Comparison of ENCODE assay signal across 8 cellular contexts in the genomic region with DNA sequence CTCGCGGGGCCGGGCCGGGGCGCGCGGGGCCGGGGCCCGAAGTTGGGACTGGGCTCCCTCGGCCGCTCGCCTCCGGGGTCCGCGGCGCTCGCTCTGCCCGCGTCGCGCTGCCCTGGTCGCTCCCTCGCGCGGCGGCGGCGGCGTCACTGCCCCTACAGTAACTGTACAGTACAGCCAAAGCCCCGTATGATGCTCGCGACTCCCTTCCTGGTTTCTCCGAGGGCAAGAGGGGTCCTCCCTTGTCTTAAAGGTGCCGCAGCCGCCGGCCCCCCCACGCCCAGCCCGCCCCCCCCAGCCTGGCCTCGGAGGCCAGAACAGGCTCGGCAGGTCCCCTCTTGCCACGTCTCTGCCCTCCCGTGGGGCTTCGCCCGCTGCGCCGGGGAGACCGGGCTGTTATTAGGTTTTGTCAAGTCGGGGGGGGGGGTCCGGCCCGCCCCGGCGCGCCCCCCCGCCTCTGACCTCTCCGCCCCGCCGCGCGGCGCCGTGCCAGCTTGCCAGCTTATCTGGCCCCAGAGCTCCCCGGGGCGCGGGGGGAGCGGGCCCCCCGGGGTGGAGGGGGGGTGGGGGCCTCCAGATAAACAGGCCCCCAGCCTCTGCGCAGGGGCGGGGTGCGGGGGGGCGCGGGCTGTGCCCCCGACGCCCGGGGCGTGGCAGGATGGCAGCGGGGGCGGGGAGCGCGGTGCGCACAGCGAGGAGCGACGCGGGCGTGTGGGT. TPM values are rescaled to one million over a fixed set of nuclear protein-coding genes. Genes with fewer than 3 reads are reported as not detected.
A peak's percentile ranks its signal among the peaks of the same experiment; 100 is the strongest.
DNase-seq lines count a peak whose midpoint lies in the region; ATAC-seq and TF ChIP-seq lines count a peak whose summit lies in the region.

ZBTB7A (minus strand) TSS at position 218 of the 714 bp plus-strand sequence. CDS start 11,667 bp downstream, outside the sequence.

- DNase-seq in Calu3 = peak; percentile 60
- peak; percentile 89 for DNase-seq in Karpas-422
- peak; percentile 80 to 86 for DNase-seq in SJCRH30
- DNase-seq in activated gamma-delta T cell treated with anti-CD3 and anti-CD28 coated beads, Interleukin-2, amount 50 U/mL, for 16 hours (ENCODE audit: low read depth) = peak; percentile 66
- DNase-seq in foreskin fibroblast = peak; percentile 66 to 86
- peak; percentile 91 for DNase-seq in testis

- intact Hi-C loops in Calu3 (cut with micrococcal nuclease; ENCODE audit: unreplicated experiment) (no loop called here), testis (cut with DNase I; ENCODE audit: low total_unique reads) (no loop called here)

- peak within 1 kb of the TSS; percentile 83 for H3K4me2 ChIP-seq in Karpas-422 (ENCODE audit: low read depth, low read length, poor library complexity, severe bottlenecking)
- no peak within 1 kb of the TSS for H3K4me2 ChIP-seq in neural cell (ENCODE audit: low read length)

- H3K9me3 Mint-ChIP-seq in Calu3 (ENCODE audit: low read depth, unreplicated experiment) = no peaks in the 10 kb centered on the region

- H3K9me3 ChIP-seq in Karpas-422 (ENCODE audit: low read length) (no peaks in the 10 kb centered on the region), SJCRH30 (replicated peaks) (no peaks in the 10 kb centered on the region), neural cell (ENCODE audit: low read length) (no peaks in the 10 kb centered on the region), testis (no peaks in the 10 kb centered on the region)

- no peak for TF ChIP-seq RAD21 in neural cell (conservative IDR thresholded peaks at IDR 0.05)

- H3K27me3 Mint-ChIP-seq in Calu3 (ENCODE audit: unreplicated experiment) = no peaks in the 10 kb centered on the region

- no TSS peak for BruUV-seq in Calu3 (replicated peaks; lab: Mats Ljungman, UMichigan)

- CTCF ChIA-PET in Calu3 (lab: Charles Lee) = no interaction called here

- H3K4me1 ChIP-seq in Karpas-422 (ENCODE audit: low read length) (peaks cover 33% of the 10 kb centered on the region), SJCRH30 (peaks cover 4% of the 10 kb centered on the region; the same call in 1 of the 2 replicates), testis (peaks cover 32% of the 10 kb centered on the region)

- H3K4me3 ChIP-seq in Karpas-422 (ENCODE audit: low read length) (peak within 1 kb of the TSS; percentile 89), SJCRH30 (peak within 1 kb of the TSS; percentile 88), foreskin fibroblast (ENCODE audit: low read depth in 1 of 2, low read length in 2 of 2) (peak within 1 kb of the TSS; percentile 66 to 81), neural cell (ENCODE audit: low read length) (peak within 1 kb of the TSS; percentile 85), testis (peak within 1 kb of the TSS; percentile 92 to 96)

- H4K20me1 ChIP-seq in Karpas-422 (ENCODE audit: insufficient read depth, low read depth, low read length) = peaks cover 31% of the 10 kb centered on the region
- peaks cover 5% of the 10 kb centered on the region for H4K20me1 ChIP-seq in neural cell (ENCODE audit: insufficient read depth)

- no peak for TF ChIP-seq EP300 in neural cell (conservative IDR thresholded peaks at IDR 0.05; ENCODE audit: poor library complexity, severe bottlenecking)

- H3K27me3 ChIP-seq in Karpas-422 (ENCODE audit: low read length) = no peaks in the 10 kb centered on the region
- peaks cover 8% of the 10 kb centered on the region; the same call in 1 of the 2 replicates for H3K27me3 ChIP-seq in SJCRH30
- H3K27me3 ChIP-seq in neural cell (ENCODE audit: insufficient read depth, low read depth, low read length) = peaks cover 22% of the 10 kb centered on the region
- H3K27me3 ChIP-seq in testis = no peaks in the 10 kb centered on the region

- TF ChIP-seq POLR2A in testis (IDR thresholded peaks at IDR 0.05) = no peak

- H3K9ac ChIP-seq in Karpas-422 (ENCODE audit: low read length) (peak within 1 kb of the TSS; percentile 98), neural cell (ENCODE audit: low read length) (peak within 1 kb of the TSS; percentile 85)

- no peaks in the 10 kb centered on the region for H3K4me1 Mint-ChIP-seq in Calu3 (ENCODE audit: low read depth, unreplicated experiment)

- H2AFZ ChIP-seq in Karpas-422 (ENCODE audit: low read length) (peak within 1 kb of the TSS; percentile 71; the same call in 1 of the 2 replicates), neural cell (ENCODE audit: low read depth, low read length) (no peak within 1 kb of the TSS)

- no peaks in the 10 kb centered on the region for H3K36me3 ChIP-seq in Karpas-422 (ENCODE audit: insufficient read depth, low read length)
- peaks cover 2% of the 10 kb centered on the region; the same call in 1 of the 2 replicates for H3K36me3 ChIP-seq in SJCRH30
- H3K36me3 ChIP-seq in neural cell (ENCODE audit: insufficient read depth, low read length) = no peaks in the 10 kb centered on the region
- no peaks in the 10 kb centered on the region for H3K36me3 ChIP-seq in testis (ENCODE audit: low read depth, missing control alignments)

- TF ChIP-seq CTCF in Calu3 (IDR thresholded peaks at IDR 0.05; ENCODE audit: unreplicated experiment) (no peak), foreskin fibroblast (IDR thresholded peaks at IDR 0.05; ENCODE audit: low read depth, low read length) (no peak), neural cell (IDR thresholded peaks at IDR 0.05; ENCODE audit: poor library complexity, severe bottlenecking) (no peak), testis (IDR thresholded peaks at IDR 0.05) (no peak)

- H3K27ac Mint-ChIP-seq in Calu3 (ENCODE audit: unreplicated experiment) = peak within 1 kb of the TSS; percentile 73

- 0% methylated on average over 28 of the region's 85 CpGs; no CpG with 5 or more reads in 1 of the 2 donors for WGBS in testis, 2 donors

- no peaks in the 10 kb centered on the region for H3K9me2 ChIP-seq in Karpas-422 (replicated peaks; ENCODE audit: insufficient read depth, low read length)
- H3K9me2 ChIP-seq in neural cell (ENCODE audit: insufficient read depth, low read length) = no peaks in the 10 kb centered on the region

- H3K36me3 Mint-ChIP-seq in Calu3 (ENCODE audit: insufficient read depth, unreplicated experiment) = peaks cover 44% of the 10 kb centered on the region

- ATAC-seq in HG02938 (IDR thresholded peaks at IDR 0.05; ENCODE audit: unreplicated experiment) = no peak

- H3K79me2 ChIP-seq in Karpas-422 (ENCODE audit: low read length) = peaks cover 33% of the 10 kb centered on the region
- H3K79me2 ChIP-seq in neural cell (replicated peaks; ENCODE audit: insufficient read depth, low read length) = peaks cover 3% of the 10 kb centered on the region

- peak within 1 kb of the TSS; percentile 77 for H3K27ac ChIP-seq in Karpas-422 (ENCODE audit: low read length)
- H3K27ac ChIP-seq in SJCRH30 = peak within 1 kb of the TSS; percentile 40; the same call in 1 of the 2 replicates
- peak within 1 kb of the TSS; percentile 49 for H3K27ac ChIP-seq in neural cell (ENCODE audit: low read length)
- peak within 1 kb of the TSS; percentile 92 to 96 for H3K27ac ChIP-seq in testis

- H3K4me3 Mint-ChIP-seq in Calu3 (ENCODE audit: low read depth, unreplicated experiment) = peak within 1 kb of the TSS; percentile 65

- no peaks in the 10 kb centered on the region for H3F3A ChIP-seq in neural cell (ENCODE audit: insufficient read depth, low read length, poor library complexity, severe bottlenecking)

TF ChIP-seq in neural cell, 6 proteins besides CTCF, POLR2A, EP300 and RAD21:
- peak; percentile 38 for TF ChIP-seq POLR2AphosphoS5 (IDR thresholded peaks at IDR 0.05)
- peak; percentile 15 for TF ChIP-seq MXI1 (conservative IDR thresholded peaks at IDR 0.05; ENCODE audit: poor library complexity, severe bottlenecking)
- no peak for TF ChIP-seq EZH2 (IDR thresholded peaks at IDR 0.05; ENCODE audit: borderline replicate concordance, insufficient read depth, low read length, poor library complexity, severe bottlenecking)

RNA-seq across cellular contexts. Expression of gene ZBTB7A, which starts in this region (rescaled TPM):
- total RNA-seq in Calu3 (2022) = 38.0 and 44.7 TPM in 2 replicates
- total RNA-seq in Karpas-422 (2014; rRNA removed; shearing (Covaris generic); ENCODE audit: low replicate concordance) = 7.2 and 29.3 TPM in 2 replicates
- total RNA-seq in SJCRH30 (2014; rRNA removed; shearing (Covaris generic)) = 8.2 and 8.6 TPM in 2 replicates
- 1.7 and 2.5 TPM in 2 replicates for polyA plus RNA-seq in neural cell
- 5.3 and 7.5 TPM in 2 replicates for polyA minus RNA-seq in neural cell
- total RNA-seq in testis = 10 to 100 TPM; 42.2 to 49.4 TPM
- polyA plus RNA-seq in testis (ENCODE audit: insufficient read depth, low read depth, low replicate concordance) = 7.5 TPM

Comparison
In these comparisons a context has a peak if more than half of its experiments do, and no peak if none do; other contexts are left out.
1. H3K27ac ChIP-seq: peak in every context shown above with its lines; median percentile 94 in testis; 77 in Karpas-422; 49 in neural cell; 40 in SJCRH30.